Comparison of ENCODE assay signal across 10 cellular contexts in genomic region chr20:1535420-1536175, GRCh38. TPM values are rescaled to one million over a fixed set of nuclear protein-coding genes. Genes with fewer than 3 reads are reported as not detected.
DNase-seq lines count a peak whose midpoint lies in the region; ATAC-seq and TF ChIP-seq lines count a peak whose summit lies in the region.
"Had no signal": no experiment of that assay in that cellular context is flagged by ENCODE, and none has a peak within 500 bp of the region (broad histone marks: within the 10 kb centered on the region; RNA-seq: fewer than 3 reads in every experiment).

No MANE protein-coding gene starts in this region.

- no peaks in the 10 kb centered on the region for H3K9me3 Mint-ChIP-seq in stimulated activated memory B cell treated with anti-CD40 and anti-IgM and Interleukin-4, amounts not matched to agents 10 μg/mL and 1 μg/mL and 100 μg/mL, for 72 hours

- no peaks in the 10 kb centered on the region for H3K79me2 ChIP-seq in Karpas-422 (ENCODE audit: low read length)
- H3K79me2 ChIP-seq: hepatocyte had no signal

- no peaks in the 10 kb centered on the region for H3K9me3 ChIP-seq in Karpas-422 (ENCODE audit: low read length)
- H3K9me3 ChIP-seq: ovary had no signal

- no peak overlapping the region for H3K9ac ChIP-seq in Karpas-422 (ENCODE audit: low read length)

- H3K4me3 Mint-ChIP-seq in stimulated activated memory B cell treated with anti-CD40 and anti-IgM and Interleukin-4, amounts not matched to agents 10 μg/mL and 1 μg/mL and 100 μg/mL, for 72 hours = no peak overlapping the region

- no peak overlapping the region for H3K4me3 ChIP-seq in Karpas-422 (ENCODE audit: low read length)
- H3K4me3 ChIP-seq: hepatocyte, ovary had no signal

- peak; percentile 85 for ATAC-seq in HG02763 (IDR thresholded peaks at IDR 0.05; ENCODE audit: unreplicated experiment)
- peak; percentile 90 for ATAC-seq in stimulated activated memory B cell treated with anti-CD40 and anti-IgM and Interleukin-4, amounts not matched to agents 10 μg/mL and 1 μg/mL and 100 μg/mL, for 72 hours

- no peaks in the 10 kb centered on the region for H3K36me3 ChIP-seq in Karpas-422 (ENCODE audit: insufficient read depth, low read length)
- H3K36me3 ChIP-seq: ovary had no signal

- H3K4me1 Mint-ChIP-seq in stimulated activated memory B cell treated with anti-CD40 and anti-IgM and Interleukin-4, amounts not matched to agents 10 μg/mL and 1 μg/mL and 100 μg/mL, for 72 hours = peaks cover 40% of the 10 kb centered on the region

- POLR2A ChIA-PET in RWPE1 (lab: Yijun Ruan, JAX; ENCODE audit: low non-redundant PET) = no interaction called here

- CTCF ChIA-PET in RWPE1 (lab: Yijun Ruan, JAX) = no interaction called here

- no peaks in the 10 kb centered on the region for H4K20me1 ChIP-seq in Karpas-422 (ENCODE audit: insufficient read depth, low read depth, low read length)

- H3K4me2 ChIP-seq in Karpas-422 (ENCODE audit: low read depth, low read length, poor library complexity, severe bottlenecking) = no peak overlapping the region
- H3K4me2 ChIP-seq: hepatocyte had no signal

- H3K9me2 ChIP-seq in Karpas-422 (replicated peaks; ENCODE audit: insufficient read depth, low read length) = no peaks in the 10 kb centered on the region

- H3K27ac ChIP-seq in Karpas-422 (ENCODE audit: low read length) (no peak overlapping the region), RWPE1 (no peak overlapping the region)
- H3K27ac ChIP-seq: hepatocyte, ovary had no signal

- DNase-seq in GM19238 (ENCODE audit: insufficient read length, low spot score) (peak; percentile 40), Karpas-422 (peak; percentile 52), RWPE1 (ENCODE audit: low spot score) (no peak), NCI-H446 treated with DMSO at 0.1 percent for 48 hours (lab: John Stamatoyannopoulos, UW) (no peak)
- no peak for DNase-seq in activated CD8-positive, alpha-beta memory T cell treated with anti-CD3 and anti-CD28 coated beads, Interleukin-2, amount 50 U/mL, for 48 hours
- DNase-seq: activated CD4-positive, alpha-beta T cell treated with anti-CD3 and anti-CD28 coated beads, Interleukin-2, amount 50 U/mL, for 48 hours; ovary had no signal

- H3K4me1 ChIP-seq in Karpas-422 (ENCODE audit: low read length) = peaks cover 12% of the 10 kb centered on the region

- TF ChIP-seq CTCF in RWPE1 (conservative IDR thresholded peaks at IDR 0.05; ENCODE audit: low read depth) = no peak

- H3K27ac Mint-ChIP-seq in stimulated activated memory B cell treated with anti-CD40 and anti-IgM and Interleukin-4, amounts not matched to agents 10 μg/mL and 1 μg/mL and 100 μg/mL, for 72 hours = peak overlapping the region; percentile 68

- H3K27me3 ChIP-seq in Karpas-422 (ENCODE audit: low read length) = no peaks in the 10 kb centered on the region
- H3K27me3 ChIP-seq: ovary had no signal

- H3K36me3 Mint-ChIP-seq in stimulated activated memory B cell treated with anti-CD40 and anti-IgM and Interleukin-4, amounts not matched to agents 10 μg/mL and 1 μg/mL and 100 μg/mL, for 72 hours = no peaks in the 10 kb centered on the region

- H3K27me3 Mint-ChIP-seq in stimulated activated memory B cell treated with anti-CD40 and anti-IgM and Interleukin-4, amounts not matched to agents 10 μg/mL and 1 μg/mL and 100 μg/mL, for 72 hours = no peaks in the 10 kb centered on the region

- H2AFZ ChIP-seq in Karpas-422 (ENCODE audit: low read length) = no peak overlapping the region
- H2AFZ ChIP-seq: hepatocyte had no signal

RNA-seq across cellular contexts. Expression of gene SIRPD, which starts 21.9 kb away (rescaled TPM):
- total RNA-seq in Karpas-422 (2014; rRNA removed; shearing (Covaris generic); ENCODE audit: low replicate concordance) = not detected in 2 replicates
- total RNA-seq: hepatocyte, ovary had no signal

RNA-seq across cellular contexts. Expression of gene SIRPB2, which starts 44.4 kb away (rescaled TPM):
- total RNA-seq in Karpas-422 (2014; rRNA removed; shearing (Covaris generic); ENCODE audit: low replicate concordance) = not detected in 2 replicates
- total RNA-seq: hepatocyte had no signal

Comparison
In these comparisons a context has a peak if more than half of its experiments do, and no peak if none do; other contexts are left out.
1. DNase-seq: peak in GM19238 (single experiment) and Karpas-422 (single experiment); none in RWPE1 (single experiment), NCI-H446 treated with DMSO at 0.1 percent for 48 hours (single experiment) and activated CD8-positive, alpha-beta memory T cell treated with anti-CD3 and anti-CD28 coated beads, Interleukin-2, amount 50 U/mL, for 48 hours (single experiment).